In the genomic region with DNA sequence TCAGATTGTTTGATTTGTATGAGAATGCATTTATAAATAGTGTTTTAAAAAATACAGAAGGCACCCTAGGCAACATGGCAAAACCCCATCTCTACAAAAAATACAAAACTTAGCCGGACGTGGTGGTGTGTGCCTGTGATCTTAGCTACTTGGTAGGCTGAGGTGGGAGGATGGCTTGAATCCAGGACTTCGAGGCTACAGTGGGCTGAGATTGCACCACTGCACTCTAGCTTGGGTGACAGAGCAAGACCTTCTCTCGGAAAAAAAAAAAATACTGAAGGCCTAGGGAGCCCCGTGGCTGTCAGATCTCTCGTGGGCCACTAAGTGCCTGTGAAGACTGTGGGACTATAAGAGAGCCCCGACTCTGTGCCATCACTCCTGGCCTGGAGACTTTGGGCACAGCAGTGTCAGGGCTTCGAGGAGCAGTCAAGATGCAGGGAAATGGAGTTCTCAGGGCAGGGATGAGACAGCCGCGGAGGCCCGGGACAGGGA, we compare ENCODE assay signal across 12 cellular contexts. TPM values are rescaled to one million over a fixed set of nuclear protein-coding genes. Genes with fewer than 3 reads are reported as not detected.
DNase-seq lines count a peak whose midpoint lies in the region; ATAC-seq and TF ChIP-seq lines count a peak whose summit lies in the region.
"Had no signal": no experiment of that assay in that cellular context is flagged by ENCODE, and none has a peak within 500 bp of the region (broad histone marks: within the 10 kb centered on the region; RNA-seq: fewer than 3 reads in every experiment).

No MANE protein-coding gene starts in this region.

- TF ChIP-seq CTCF in stomach (IDR thresholded peaks at IDR 0.05) = no peak

- intact Hi-C loops in right cardiac atrium (cut with DNase I) (no loop called here), stomach (cut with DNase I; ENCODE audit: low total_unique reads) (no loop called here)

- no peaks in the 10 kb centered on the region for H3K27me3 ChIP-seq in right cardiac atrium (ENCODE audit: control insufficient read depth, insufficient read depth)
- H3K27me3 ChIP-seq in stomach = peaks cover 0 to 16% (median 0%) of the 10 kb centered on the region in 3 donors
- H3K27me3 ChIP-seq: heart left ventricle had no signal

- WGBS in right cardiac atrium = 29% methylated on average over 11 of the region's 11 CpGs
- 64 to 78% (median 74%) methylated on average over 8 to 11 of the region's 11 CpGs for WGBS in stomach, 5 donors

- TF ChIP-seq EP300 in stomach (IDR thresholded peaks at IDR 0.05) = no peak

- no peak for ATAC-seq in activated CD4-positive, CD25-positive, alpha-beta regulatory T cell treated with anti-CD3 and anti-CD28 coated beads, Interleukin-2, amount 50 U/mL, for 24 hours
- ATAC-seq in right cardiac atrium (peak in 1 of 2 donors; percentile 30), HG03135 (IDR thresholded peaks at IDR 0.05; ENCODE audit: unreplicated experiment) (no peak)

- no peaks in the 10 kb centered on the region for H3K9me3 ChIP-seq in right cardiac atrium (ENCODE audit: control insufficient read depth, low read length)
- H3K9me3 ChIP-seq in stomach = no peaks in the 10 kb centered on the region
- H3K9me3 ChIP-seq: heart left ventricle had no signal

- H3K27ac ChIP-seq in right cardiac atrium (ENCODE audit: low read length) (peak overlapping the region; percentile 53), stomach (no peak overlapping the region)

- H3K4me3 ChIP-seq in right cardiac atrium (ENCODE audit: low read length) = no peak overlapping the region
- H3K4me3 ChIP-seq in stomach = no peak overlapping the region
- H3K4me3 ChIP-seq: heart left ventricle had no signal

- TF ChIP-seq POLR2A in stomach (IDR thresholded peaks at IDR 0.05) = no peak

- DNase-seq in activated CD4-positive, CD25-positive, alpha-beta regulatory T cell treated with anti-CD3 and anti-CD28 coated beads, Interleukin-2, amount 50 U/mL, for 72 hours = peak; percentile 18
- DNase-seq in activated CD8-positive, alpha-beta memory T cell treated with anti-CD3 and anti-CD28 coated beads, Interleukin-2, amount 50 U/mL, for 48 hours = peak; percentile 35
- DNase-seq in right cardiac atrium = no peak
- DNase-seq in stomach = peak; percentile 23
- DNase-seq in SHP77 treated with DMSO at 0.1 percent for 48 hours (lab: John Stamatoyannopoulos, UW) = no peak
- DNase-seq in HuH-7 (ENCODE audit: low spot score) = no peak
- DNase-seq: 8988T; activated CD4-positive, alpha-beta T cell treated with anti-CD3 and anti-CD28 coated beads for 1 hour; GF-D8 had no signal

- H3K4me1 ChIP-seq in right cardiac atrium (ENCODE audit: control insufficient read depth, insufficient read depth, low read length) = no peaks in the 10 kb centered on the region
- H3K4me1 ChIP-seq in stomach = no peaks in the 10 kb centered on the region

- H3K36me3 ChIP-seq in stomach = no peaks in the 10 kb centered on the region
- H3K36me3 ChIP-seq: heart left ventricle had no signal

RNA-seq across cellular contexts. Expression of gene MYO7B, which starts 40.5 kb away (rescaled TPM):
- total RNA-seq in right cardiac atrium (under 1 TPM; 0.29 to 0.56 (median 0.38) TPM), stomach (100 to 1,000 TPM in 1 of 5 donors, 1 to 10 TPM in 1, under 1 TPM in 1, not detected in 2; under 0.01 to 155 (median 2.8) TPM)
- polyA plus RNA-seq in right cardiac atrium (0.81 TPM), stomach (under 1 TPM; 0.31 to 0.50 (median 0.46) TPM)

RNA-seq across cellular contexts. Expression of gene IWS1, which starts 49.7 kb away (rescaled TPM):
- total RNA-seq in right cardiac atrium = 10 to 100 TPM; 51.5 to 57.6 (median 53.4) TPM
- 64.4 TPM for polyA plus RNA-seq in right cardiac atrium
- total RNA-seq in stomach = 100 to 1,000 TPM in 2 of 5 donors, 10 to 100 TPM in 3; 27.4 to 145 (median 92.2) TPM
- 10 to 100 TPM; 18.7 to 20.7 (median 20.6) TPM for polyA plus RNA-seq in stomach

Comparison
In these comparisons a context has a peak if more than half of its experiments do, and no peak if none do; other contexts are left out.
1. DNase-seq: peak in activated CD4-positive, CD25-positive, alpha-beta regulatory T cell treated with anti-CD3 and anti-CD28 coated beads, Interleukin-2, amount 50 U/mL, for 72 hours (single experiment), activated CD8-positive, alpha-beta memory T cell treated with anti-CD3 and anti-CD28 coated beads, Interleukin-2, amount 50 U/mL, for 48 hours (single experiment) and stomach (single experiment); none in right cardiac atrium (0 of 3), SHP77 treated with DMSO at 0.1 percent for 48 hours (single experiment) and HuH-7 (single experiment).